In genomic region chr9:84163227-84163626, GRCh38 we compare ENCODE assay signal across 19 cellular contexts.
"Had no signal": no experiment of that assay in that cellular context is flagged by ENCODE, and none has a peak within 500 bp of the region (broad histone marks: within the 10 kb centered on the region; RNA-seq: fewer than 3 reads in every experiment).

No MANE protein-coding gene starts in this region.

- H3K4me3 Mint-ChIP-seq: activated naive CD8-positive, alpha-beta T cell treated with anti-CD3 and anti-CD28 coated beads, Interleukin-2, amount 10 ng/mL, durations not matched to agents 7 days and 5 days; brain; central memory CD8-positive, alpha-beta T cell; neural crest cell; T-cell had no signal

- H3K36me3 Mint-ChIP-seq: activated naive CD8-positive, alpha-beta T cell treated with anti-CD3 and anti-CD28 coated beads, Interleukin-2, amount 10 ng/mL, durations not matched to agents 7 days and 5 days; brain; T-cell had no signal

- H3K9me3 Mint-ChIP-seq: activated naive CD8-positive, alpha-beta T cell treated with anti-CD3 and anti-CD28 coated beads, Interleukin-2, amount 10 ng/mL, durations not matched to agents 7 days and 5 days; brain; central memory CD8-positive, alpha-beta T cell; neural crest cell; T-cell had no signal

- H3K9me3 ChIP-seq: gastroesophageal sphincter, left ventricle myocardium inferior, right lobe of liver, spleen, stomach, thoracic aorta had no signal

- H3K27me3 ChIP-seq: hepatocyte, right lobe of liver, stomach had no signal

- H3K27ac Mint-ChIP-seq: activated naive CD8-positive, alpha-beta T cell treated with anti-CD3 and anti-CD28 coated beads, Interleukin-2, amount 10 ng/mL, durations not matched to agents 7 days and 5 days; T-cell had no signal

- H3K36me3 ChIP-seq: gastroesophageal sphincter, left ventricle myocardium inferior, right lobe of liver, spleen, stomach, thoracic aorta had no signal

- ATAC-seq: gastroesophageal sphincter, right lobe of liver, T-cell had no signal

- DNase-seq: activated CD4-positive, alpha-beta T cell treated with anti-CD3 and anti-CD28 coated beads, Interleukin-2, amount 50 U/mL, for 1 hour; activated CD8-positive, alpha-beta memory T cell treated with anti-CD3 and anti-CD28 coated beads for 24 hours; activated naive CD4-positive, alpha-beta T cell; activated naive CD8-positive, alpha-beta T cell treated with anti-CD3 and anti-CD28 coated beads, Interleukin-2, amount 10 ng/mL, durations not matched to agents 7 days and 5 days; effector CD8-positive, alpha-beta T cell; islet precursor cell; left ventricle myocardium inferior; mesendoderm; right lobe of liver; spleen; stomach; T-cell; T-helper 9 cell had no signal

- H3K4me1 ChIP-seq: gastroesophageal sphincter, left ventricle myocardium inferior, right lobe of liver, spleen had no signal

- H3K27ac ChIP-seq: gastroesophageal sphincter, hepatocyte, left ventricle myocardium inferior, right lobe of liver, spleen, stomach, thoracic aorta had no signal

- H3K4me3 ChIP-seq: gastroesophageal sphincter, hepatocyte, left ventricle myocardium inferior, right lobe of liver, spleen, stomach, thoracic aorta had no signal

- H3K4me1 Mint-ChIP-seq: activated naive CD8-positive, alpha-beta T cell treated with anti-CD3 and anti-CD28 coated beads, Interleukin-2, amount 10 ng/mL, durations not matched to agents 7 days and 5 days; neural crest cell; T-cell had no signal
